Comparison of ENCODE assay signal across 9 cellular contexts in the genomic region with DNA sequence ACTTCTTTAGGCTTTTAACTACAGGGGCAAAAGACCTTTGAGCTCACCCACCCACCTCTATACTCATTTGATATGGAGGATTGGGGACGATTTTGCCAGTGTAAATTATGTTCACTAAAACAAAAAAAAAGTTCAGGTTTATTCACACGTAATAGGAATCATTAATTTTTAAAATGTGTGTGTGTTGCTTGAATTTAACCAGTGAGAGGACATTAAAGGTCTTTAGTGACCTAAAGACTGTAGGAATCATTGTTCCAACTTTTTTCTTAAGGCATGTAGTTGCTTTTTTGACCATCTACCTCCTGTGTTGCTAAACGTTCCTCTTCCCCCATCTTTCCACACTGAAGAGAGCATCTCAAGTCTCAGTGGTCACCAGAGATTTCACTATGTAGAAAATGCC. TPM values are rescaled to one million over a fixed set of nuclear protein-coding genes. Genes with fewer than 3 reads are reported as not detected.
DNase-seq lines count a peak whose midpoint lies in the region; ATAC-seq and TF ChIP-seq lines count a peak whose summit lies in the region.
"Had no signal": no experiment of that assay in that cellular context is flagged by ENCODE, and none has a peak within 500 bp of the region (broad histone marks: within the 10 kb centered on the region; RNA-seq: fewer than 3 reads in every experiment).

No MANE protein-coding gene starts in this region.

- no peaks in the 10 kb centered on the region for H3K27me3 ChIP-seq in kidney epithelial cell (ENCODE audit: control insufficient read depth, insufficient read depth, low read length)

- no peak for TF ChIP-seq CTCF in kidney epithelial cell (IDR thresholded peaks at IDR 0.05; ENCODE audit: insufficient read depth, low read length, poor library complexity, severe bottlenecking)

- no peak for ATAC-seq in activated naive CD8-positive, alpha-beta T cell treated with anti-CD3 and anti-CD28 coated beads, Interleukin-2, amount 50 U/mL, for 24 hours
- ATAC-seq in HG02763 (IDR thresholded peaks at IDR 0.05; ENCODE audit: unreplicated experiment) = no peak

- H3K4me1 Mint-ChIP-seq in activated naive CD4-positive, alpha-beta T cell treated with anti-CD3 and anti-CD28 coated beads, Interleukin-2, amount 50 U/mL, for 24 hours = peaks cover 61% of the 10 kb centered on the region
- H3K4me1 Mint-ChIP-seq in activated naive CD8-positive, alpha-beta T cell treated with anti-CD3 and anti-CD28 coated beads, Interleukin-2, amount 50 U/mL, for 24 hours = peaks cover 55% of the 10 kb centered on the region

- H3K4me1 ChIP-seq in urinary bladder (ENCODE audit: insufficient read depth) = no peaks in the 10 kb centered on the region

- H3K36me3 ChIP-seq in kidney epithelial cell (ENCODE audit: control insufficient read depth, insufficient read depth, low read length) (peaks cover 4% of the 10 kb centered on the region), urinary bladder (ENCODE audit: insufficient read depth) (peaks cover 5% of the 10 kb centered on the region)

- no peak for DNase-seq in activated naive CD4-positive, alpha-beta T cell (lab: John Stamatoyannopoulos, UW)
- no peak for DNase-seq in activated naive CD8-positive, alpha-beta T cell treated with anti-CD3 and anti-CD28 coated beads, Interleukin-2, amount 50 U/mL, for 24 hours
- DNase-seq in kidney epithelial cell (ENCODE audit: low read depth) (no peak), LoVo (ENCODE audit: low spot score) (no peak), UCSD-AML1 (lab: John Stamatoyannopoulos, UW; ENCODE audit: unreplicated experiment) (no peak)

- H3K4me3 Mint-ChIP-seq in activated naive CD4-positive, alpha-beta T cell treated with anti-CD3 and anti-CD28 coated beads, Interleukin-2, amount 50 U/mL, for 24 hours = peak overlapping the region; percentile 98
- peak overlapping the region; percentile 99 for H3K4me3 Mint-ChIP-seq in activated naive CD8-positive, alpha-beta T cell treated with anti-CD3 and anti-CD28 coated beads, Interleukin-2, amount 50 U/mL, for 24 hours

- peak overlapping the region; percentile 99 for H3K27ac Mint-ChIP-seq in activated naive CD4-positive, alpha-beta T cell treated with anti-CD3 and anti-CD28 coated beads, Interleukin-2, amount 50 U/mL, for 24 hours
- peak overlapping the region; percentile 97 for H3K27ac Mint-ChIP-seq in activated naive CD8-positive, alpha-beta T cell treated with anti-CD3 and anti-CD28 coated beads, Interleukin-2, amount 50 U/mL, for 24 hours

- H3K4me3 ChIP-seq in kidney epithelial cell (ENCODE audit: low read depth, low read length) (peak overlapping the region; percentile 56), urinary bladder (ENCODE audit: low read depth, low read length) (peak overlapping the region; percentile 64)

- H3K36me3 Mint-ChIP-seq in activated naive CD4-positive, alpha-beta T cell treated with anti-CD3 and anti-CD28 coated beads, Interleukin-2, amount 50 U/mL, for 24 hours = peaks cover 36% of the 10 kb centered on the region
- H3K36me3 Mint-ChIP-seq in activated naive CD8-positive, alpha-beta T cell treated with anti-CD3 and anti-CD28 coated beads, Interleukin-2, amount 50 U/mL, for 24 hours (ENCODE audit: low read depth) = peaks cover 52% of the 10 kb centered on the region

- 73% methylated on average over 3 of the region's 3 CpGs for WGBS in urinary bladder

- H3K27me3 Mint-ChIP-seq in activated naive CD4-positive, alpha-beta T cell treated with anti-CD3 and anti-CD28 coated beads, Interleukin-2, amount 50 U/mL, for 24 hours = no peaks in the 10 kb centered on the region
- no peaks in the 10 kb centered on the region for H3K27me3 Mint-ChIP-seq in activated naive CD8-positive, alpha-beta T cell treated with anti-CD3 and anti-CD28 coated beads, Interleukin-2, amount 50 U/mL, for 24 hours

- no peaks in the 10 kb centered on the region for H3K9me3 Mint-ChIP-seq in activated naive CD4-positive, alpha-beta T cell treated with anti-CD3 and anti-CD28 coated beads, Interleukin-2, amount 50 U/mL, for 24 hours
- no peaks in the 10 kb centered on the region for H3K9me3 Mint-ChIP-seq in activated naive CD8-positive, alpha-beta T cell treated with anti-CD3 and anti-CD28 coated beads, Interleukin-2, amount 50 U/mL, for 24 hours

- no peak overlapping the region for H3K27ac ChIP-seq in urinary bladder (ENCODE audit: low read depth)

RNA-seq across cellular contexts. Expression of gene SSBP1, which starts 1.1 kb away (rescaled TPM):
- total RNA-seq in kidney epithelial cell (204 and 220 TPM in 2 replicates), urinary bladder (124 TPM)
- 137 TPM for polyA plus RNA-seq in urinary bladder

RNA-seq across cellular contexts. Expression of gene TAS2R3, which starts 24.6 kb away (rescaled TPM):
- total RNA-seq in kidney epithelial cell (0.29 and 0.55 TPM in 2 replicates), urinary bladder (7.5 TPM)
- polyA plus RNA-seq in urinary bladder = not detected

RNA-seq across cellular contexts. Expression of gene WEE2, which starts 31.1 kb away (rescaled TPM):
- not detected in 2 replicates for total RNA-seq in kidney epithelial cell
- 0.42 TPM for total RNA-seq in urinary bladder
- not detected for polyA plus RNA-seq in urinary bladder
- total RNA-seq: H4 had no signal

RNA-seq across cellular contexts. Expression of gene TAS2R4, which starts 37.2 kb away (rescaled TPM):
- total RNA-seq in kidney epithelial cell (0.07 and 0.08 TPM in 2 replicates), urinary bladder (8.1 TPM)
- polyA plus RNA-seq in urinary bladder = 0.13 TPM
- total RNA-seq: H4 had no signal

RNA-seq across cellular contexts. Expression of gene DENND11, which starts 37.3 kb away (rescaled TPM):
- total RNA-seq in kidney epithelial cell = 17.0 and 18.9 TPM in 2 replicates
- total RNA-seq in urinary bladder = 25.5 TPM
- 7.4 TPM for polyA plus RNA-seq in urinary bladder
